16 cellular contexts compared by ENCODE assay signal in the genomic region with DNA sequence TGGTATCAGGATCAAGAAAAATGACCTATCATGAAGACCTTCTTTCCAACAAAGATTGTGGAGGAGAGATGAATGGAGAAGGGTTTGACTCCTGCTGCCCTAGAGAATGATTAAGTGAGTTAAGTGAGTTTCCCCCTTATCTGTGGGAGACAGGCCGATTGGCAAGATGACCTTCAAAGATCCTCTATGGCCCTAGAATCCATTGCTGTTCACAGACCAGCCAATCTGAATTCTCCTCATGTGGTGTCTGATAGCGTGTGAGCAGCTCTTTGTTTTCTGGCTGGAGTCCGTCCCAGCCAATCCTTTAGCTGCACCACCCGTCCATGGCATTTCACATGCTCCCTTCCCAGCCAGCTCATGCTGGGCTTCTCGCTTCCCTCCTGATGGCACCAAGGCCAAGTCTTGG.
A peak's percentile ranks its signal among the peaks of the same experiment; 100 is the strongest.
DNase-seq lines count a peak whose midpoint lies in the region; FAIRE-seq and TF ChIP-seq lines count a peak whose summit lies in the region.
"Had no signal": no experiment of that assay in that cellular context is flagged by ENCODE, and none has a peak within 500 bp of the region (broad histone marks: within the 10 kb centered on the region; RNA-seq: fewer than 3 reads in every experiment).

No MANE protein-coding gene starts in this region.

- no peak for TF ChIP-seq POLR2A in H54 (IDR thresholded peaks at IDR 0.05; ENCODE audit: low read depth, low read length)

- intact Hi-C loops in dorsolateral prefrontal cortex (cut with DNase I) = loop anchor here in 1 of 2 donors (5.0 kb wide), 1 partner anchor 119 kb away; a partner anchor contains a TSS

- DNase-seq in C1 segment of cervical spinal cord (lab: John Stamatoyannopoulos, UW) (peak in 10 of 14 donors; percentile 5 to 90 (median 13)), OCI-M2 (lab: John Stamatoyannopoulos, UW; ENCODE audit: unreplicated experiment) (peak; percentile 20), dorsolateral prefrontal cortex (peak in 7 of 10 donors; percentile 25 to 82 (median 42)), myocyte (ENCODE audit: low read depth) (peak; percentile 28), H54 (ENCODE audit: insufficient read length, low spot score) (no peak), D341Med (ENCODE audit: low spot score) (no peak), NCI-H2227 treated with DMSO at 0.1 percent for 48 hours (lab: John Stamatoyannopoulos, UW) (no peak)
- no peak for DNase-seq in stimulated activated naive CD4-positive, alpha-beta T cell treated with Interleukin-2 at 50 U/mL for 16 hours (lab: John Stamatoyannopoulos, UW)
- DNase-seq: activated CD4-positive, alpha-beta T cell treated with anti-CD3 and anti-CD28 coated beads, Interleukin-2, amount 10 ng/mL, durations not matched to agents 24 days and 14 days; activated naive CD4-positive, alpha-beta T cell treated with anti-CD3 and anti-CD28 coated beads, Interleukin-2, amount 10 ng/mL, durations not matched to agents 7 days and 5 days; GDM1; NCI-H748 treated with DMSO at 0.1 percent for 48 hours had no signal

- H3K4me3 ChIP-seq in dorsolateral prefrontal cortex = no peak overlapping the region
- H3K4me3 ChIP-seq: hepatocyte, right atrium auricular region, SK-N-MC had no signal

- TF ChIP-seq CTCF in dorsolateral prefrontal cortex (IDR thresholded peaks at IDR 0.05 in 54 of 56, conservative IDR thresholded peaks at IDR 0.05 in 2 of 56; ENCODE audit: low read depth in 1 of 56, partially characterized antibody in 56 of 56) = no peak

- no peaks in the 10 kb centered on the region for H3K27me3 ChIP-seq in dorsolateral prefrontal cortex
- H3K27me3 ChIP-seq: hepatocyte, right atrium auricular region had no signal

- no peak overlapping the region for H3K27ac ChIP-seq in dorsolateral prefrontal cortex
- H3K27ac ChIP-seq: hepatocyte, right atrium auricular region, SK-N-MC had no signal

- no peak for FAIRE-seq in H54 (lab: Jason Lieb, UNC)
- FAIRE-seq: GM12891 had no signal

Comparison
In these comparisons a context has a peak if more than half of its experiments do, and no peak if none do; other contexts are left out.
1. DNase-seq: peak in C1 segment of cervical spinal cord (10 of 14), OCI-M2 (single experiment), dorsolateral prefrontal cortex (7 of 10) and myocyte (single experiment); none in H54 (single experiment), D341Med (single experiment), stimulated activated naive CD4-positive, alpha-beta T cell treated with Interleukin-2 at 50 U/mL for 16 hours (single experiment) and NCI-H2227 treated with DMSO at 0.1 percent for 48 hours (single experiment).